13 cellular contexts compared by ENCODE assay signal in the genomic region with DNA sequence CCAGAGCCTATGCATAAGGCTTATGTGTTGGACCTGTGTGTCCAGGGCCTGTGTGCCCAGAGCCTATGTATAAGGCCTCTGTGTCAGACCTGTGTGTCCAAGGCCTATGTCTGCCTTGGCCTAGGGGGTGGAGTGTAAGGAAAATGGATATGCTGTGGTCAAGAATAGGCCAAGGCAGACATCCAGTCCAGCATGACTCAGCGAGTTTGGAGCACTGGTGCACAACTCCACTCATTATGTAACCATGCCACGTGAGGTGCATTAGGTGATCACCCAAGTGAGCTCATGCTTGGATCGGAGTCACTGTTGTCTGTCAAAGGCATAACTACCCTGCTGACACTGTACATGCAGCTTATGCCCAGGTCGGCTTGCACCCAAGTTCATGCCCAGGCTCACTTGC.
DNase-seq lines count a peak whose midpoint lies in the region; ATAC-seq, FAIRE-seq and TF ChIP-seq lines count a peak whose summit lies in the region.
"Had no signal": no experiment of that assay in that cellular context is flagged by ENCODE, and none has a peak within 500 bp of the region (broad histone marks: within the 10 kb centered on the region; RNA-seq: fewer than 3 reads in every experiment).

No MANE protein-coding gene starts in this region.

- DNase-seq in ACHN (peak; percentile 50), HT-29 (ENCODE audit: low spot score) (peak; percentile 5), bronchial epithelial cell (ENCODE audit: low read depth) (peak; percentile 74), kidney epithelial cell (ENCODE audit: low read depth) (peak; percentile 72), anterior cingulate cortex (lab: John Stamatoyannopoulos, UW) (no peak)
- DNase-seq: activated CD8-positive, alpha-beta memory T cell treated with anti-CD3 and anti-CD28 coated beads for 24 hours; amygdala; NCI-H2227 treated with DMSO at 0.1 percent for 48 hours had no signal

- ATAC-seq in GM21619 (IDR thresholded peaks at IDR 0.05; ENCODE audit: unreplicated experiment) (no peak), GM18520 (IDR thresholded peaks at IDR 0.05; ENCODE audit: unreplicated experiment) (no peak), HG02970 (IDR thresholded peaks at IDR 0.05; ENCODE audit: low FRiP score, unreplicated experiment) (no peak)

- H3K36me3 ChIP-seq in bronchial epithelial cell (ENCODE audit: control insufficient read depth, insufficient read depth, low read length) = no peaks in the 10 kb centered on the region
- no peaks in the 10 kb centered on the region for H3K36me3 ChIP-seq in kidney epithelial cell (ENCODE audit: control insufficient read depth, insufficient read depth, low read length)
- H3K36me3 ChIP-seq: BLaER1 had no signal

- H3K4me3 ChIP-seq in bronchial epithelial cell (ENCODE audit: low read depth, low read length) (no peak overlapping the region), kidney epithelial cell (ENCODE audit: low read depth, low read length) (no peak overlapping the region)
- H3K4me3 ChIP-seq: BLaER1, smooth muscle cell had no signal

- H3K27me3 ChIP-seq in bronchial epithelial cell (ENCODE audit: control insufficient read depth, insufficient read depth, low read length) = no peaks in the 10 kb centered on the region
- H3K27me3 ChIP-seq in kidney epithelial cell (ENCODE audit: control insufficient read depth, insufficient read depth, low read length) = no peaks in the 10 kb centered on the region
- H3K27me3 ChIP-seq: BLaER1 had no signal

- TF ChIP-seq CTCF in bronchial epithelial cell (IDR thresholded peaks at IDR 0.05; ENCODE audit: insufficient read depth, low read length, severe bottlenecking) = no peak
- no peak for TF ChIP-seq CTCF in kidney epithelial cell (IDR thresholded peaks at IDR 0.05; ENCODE audit: insufficient read depth, low read length, poor library complexity, severe bottlenecking)

- in situ Hi-C loops in ACHN (cut with HindIII; ENCODE audit: low pct_ligation_motif_present, low pct_unique_long_range_greater_than_20kb, low sequenced_read_pairs) = no loop called here

- FAIRE-seq in bronchial epithelial cell (lab: Jason Lieb, UNC) = no peak

Comparison
In these comparisons a context has a peak if more than half of its experiments do, and no peak if none do; other contexts are left out.
1. DNase-seq: peak in ACHN (single experiment), HT-29 (single experiment), bronchial epithelial cell (single experiment) and kidney epithelial cell (single experiment); none in anterior cingulate cortex (0 of 58).